In the genomic region with DNA sequence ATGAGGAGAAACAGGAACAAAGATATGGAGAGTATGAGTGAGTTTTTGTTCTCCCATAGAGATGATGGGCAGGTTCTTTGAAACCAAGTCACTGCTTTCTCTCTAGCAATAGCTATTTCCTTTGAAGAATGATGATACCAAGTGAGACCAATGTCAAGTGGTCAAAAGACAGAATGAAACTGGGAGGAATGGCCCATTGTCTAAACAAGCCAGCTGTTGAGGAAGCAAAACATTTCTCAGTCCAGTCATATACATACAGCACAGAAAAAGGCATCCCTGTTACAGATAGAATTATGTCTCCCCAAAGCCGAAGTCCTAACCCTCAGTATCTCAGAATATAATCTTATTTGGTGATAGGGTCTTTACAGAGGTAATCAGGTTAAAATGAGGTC, we compare ENCODE assay signal across 1 cellular context.
TF ChIP-seq lines count a peak whose summit lies in the region.

No MANE protein-coding gene starts in this region.

TF ChIP-seq in GM12878, 131 proteins besides CTCF, POLR2A, EP300 and RAD21 (continued from another document):
- TF ChIP-seq CEBPB (IDR thresholded peaks at IDR 0.05; ENCODE audit: borderline replicate concordance in 1 of 2, low read depth in 2 of 2, low read length in 2 of 2) = no peak
- no peak for TF ChIP-seq FOS (IDR thresholded peaks at IDR 0.05; ENCODE audit: borderline replicate concordance, extremely low read depth, insufficient read length)
- no peak for TF ChIP-seq TCF12 (IDR thresholded peaks at IDR 0.05; ENCODE audit: low read depth, low read length)
- no peak for TF ChIP-seq SP1 (IDR thresholded peaks at IDR 0.05; ENCODE audit: low read depth, low read length)
- no peak for TF ChIP-seq ZNF217 (IDR thresholded peaks at IDR 0.05)
TF ChIP-seq in GM12878: peak in this region for 0.
